In genomic region chr7:40268836-40269235, GRCh38 we compare ENCODE assay signal across 23 cellular contexts.
DNase-seq lines count a peak whose midpoint lies in the region; ATAC-seq, FAIRE-seq and TF ChIP-seq lines count a peak whose summit lies in the region.
"Had no signal": no experiment of that assay in that cellular context is flagged by ENCODE, and none has a peak within 500 bp of the region (broad histone marks: within the 10 kb centered on the region; RNA-seq: fewer than 3 reads in every experiment).

No MANE protein-coding gene starts in this region.

- no peaks in the 10 kb centered on the region for H3K9me3 ChIP-seq in heart left ventricle
- H3K9me3 ChIP-seq: SJCRH30, testis had no signal

- FAIRE-seq in D721Med (lab: Jason Lieb, UNC) = no peak
- FAIRE-seq: A204.1, small intestine had no signal

- DNase-seq in heart left ventricle (no peak), cardiac septum (ENCODE audit: low spot score) (no peak), SIG-M5 treated with dmso at 0.1 percent for 504 hours (lab: John Stamatoyannopoulos, UW; ENCODE audit: unreplicated experiment) (peak; percentile 93), left colon (no peak), D721Med (ENCODE audit: insufficient read length, low spot score) (no peak)
- no peak for DNase-seq in stimulated activated CD4-positive, alpha-beta T cell treated with anti-CD3 and anti-CD28 coated beads, Interleukin-15, amount 100 ng/mL, for 24 hours
- DNase-seq in activated naive CD4-positive, alpha-beta T cell (lab: John Stamatoyannopoulos, UW) = no peak
- DNase-seq: activated CD4-positive, alpha-beta T cell treated with anti-CD3 and anti-CD28 coated beads for 48 hours; activated CD8-positive, alpha-beta memory T cell treated with anti-CD3 and anti-CD28 coated beads, Interleukin-2, amount 50 U/mL, for 48 hours; activated gamma-delta T cell; amniotic stem cell; caudate nucleus; CD4-positive, CD25-positive, alpha-beta regulatory T cell; DMS153; NCI-H1694 treated with DMSO at 0.1 percent for 48 hours; NCI-H345; posterior cingulate gyrus; SJCRH30; small intestine; T1000; testis had no signal

- H3K4me3 ChIP-seq in heart left ventricle = no peak overlapping the region
- H3K4me3 ChIP-seq: SJCRH30, testis had no signal

- TF ChIP-seq POLR2A in heart left ventricle (IDR thresholded peaks at IDR 0.05) = no peak

- peaks cover 0 to 17% (median 0%) of the 10 kb centered on the region in 12 donors for H3K4me1 ChIP-seq in heart left ventricle
- H3K4me1 ChIP-seq: SJCRH30, testis had no signal

- TF ChIP-seq CTCF in heart left ventricle (IDR thresholded peaks at IDR 0.05) = no peak
- TF ChIP-seq CTCF in D721Med (IDR thresholded peaks at IDR 0.05; ENCODE audit: insufficient read depth, missing control alignments) = no peak

- no peaks in the 10 kb centered on the region for H3K36me3 ChIP-seq in heart left ventricle
- H3K36me3 ChIP-seq: SJCRH30 had no signal

- ATAC-seq in heart left ventricle = peak; percentile 42 to 89 (median 71)
- peak; percentile 28 for ATAC-seq in left colon
- no peak for ATAC-seq in HG03045 (IDR thresholded peaks at IDR 0.05; ENCODE audit: unreplicated experiment)

- intact Hi-C loops in heart left ventricle (cut with DNase I) (no loop called here), cardiac septum (cut with DNase I) (no loop called here), left colon (cut with DNase I, micrococcal nuclease) (no loop called here)

- H3K27ac ChIP-seq in heart left ventricle = peak overlapping the region in 1 of 12 donors; percentile 75
- H3K27ac ChIP-seq: SJCRH30, testis had no signal

- 76 to 82% (median 79%) methylated on average over 5 of the region's 5 CpGs for WGBS in heart left ventricle, 4 donors

- H3K27me3 ChIP-seq in heart left ventricle = no peaks in the 10 kb centered on the region
- H3K27me3 ChIP-seq: SJCRH30, testis had no signal
